Comparison of ENCODE assay signal across 1 cellular context in genomic region chr19:4830768-4831265, GRCh38.
TF ChIP-seq lines count a peak whose summit lies in the region.

No MANE protein-coding gene starts in this region.

TF ChIP-seq in HCT116, 20 proteins besides CTCF, POLR2A, EP300 and RAD21 (continued from another document):
- TF ChIP-seq ELF1 (IDR thresholded peaks at IDR 0.05; ENCODE audit: borderline replicate concordance, low read depth) (no peak), EZH2 (IDR thresholded peaks at IDR 0.05) (no peak), TCF7L2 (IDR thresholded peaks at IDR 0.05; ENCODE audit: borderline replicate concordance, extremely low read depth, insufficient read depth, insufficient read length) (no peak), CBX3 (IDR thresholded peaks at IDR 0.05; ENCODE audit: low read depth) (no peak), CEBPB (IDR thresholded peaks at IDR 0.05; ENCODE audit: low read depth) (no peak), ZNF274 (IDR thresholded peaks at IDR 0.05; ENCODE audit: low read depth, low read length) (no peak), POLR2AphosphoS5 (IDR thresholded peaks at IDR 0.05; ENCODE audit: low read depth, low read length) (no peak), JUND (IDR thresholded peaks at IDR 0.05) (no peak), SIN3A (IDR thresholded peaks at IDR 0.05; ENCODE audit: low read depth) (no peak), EGR1 (IDR thresholded peaks at IDR 0.05; ENCODE audit: low read depth) (no peak), ZFX (IDR thresholded peaks at IDR 0.05) (no peak), MAX (IDR thresholded peaks at IDR 0.05) (no peak), EZH2phosphoT487 (IDR thresholded peaks at IDR 0.05; ENCODE audit: borderline replicate concordance) (no peak)
